ENCODE assay signal across 10 cellular contexts in the genomic region with DNA sequence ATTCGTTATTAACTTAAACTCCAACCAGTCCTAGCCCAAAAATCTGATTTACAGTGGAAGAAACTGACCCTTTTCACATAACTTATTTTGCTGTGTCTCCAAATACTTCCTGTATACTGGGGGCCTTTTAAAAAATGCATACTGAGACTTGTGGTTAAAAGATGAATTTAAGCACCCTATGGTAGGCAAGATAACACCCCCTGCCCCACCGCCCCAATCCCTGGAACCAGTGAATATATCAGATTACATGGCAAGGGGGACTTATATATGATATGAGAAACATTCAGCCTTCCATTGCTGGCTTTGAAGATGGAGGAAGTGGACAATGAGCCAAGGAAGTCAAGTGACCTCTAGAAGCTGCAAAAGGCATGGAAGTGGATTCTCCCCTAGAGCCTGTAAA.
"Had no signal": no experiment of that assay in that cellular context is flagged by ENCODE, and none has a peak within 500 bp of the region (broad histone marks: within the 10 kb centered on the region; RNA-seq: fewer than 3 reads in every experiment).

No MANE protein-coding gene starts in this region.

- H3K4me3 Mint-ChIP-seq: endodermal cell; stimulated activated effector memory CD8-positive, alpha-beta T cell treated with anti-CD3 and anti-CD28 coated beads, Interleukin-12 subunit alpha, Interleukin-12 subunit beta, amount 100 ng/mL, for 72 hours; T-helper 1 cell treated with Interleukin-12 subunit alpha and Interleukin-12 subunit beta and Interleukin-4 antibody, amounts not matched to agents 30 μg/mL and 1 μg/mL, for 36 hours had no signal

- DNase-seq: activated CD4-positive, alpha-beta T cell treated with anti-CD3 and anti-CD28 coated beads, Interleukin-2, amount 50 U/mL, for 1 hour; activated T-cell treated with anti-CD3 and anti-CD28 coated beads, Interleukin-2, amount 50 U/mL, for 72 hours; endodermal cell; gastrocnemius medialis; heart left ventricle had no signal

- H3K9me3 Mint-ChIP-seq: activated T-cell treated with anti-CD3 and anti-CD28 coated beads, Interleukin-2, amount 50 U/mL, for 72 hours; endodermal cell; stimulated activated effector memory CD8-positive, alpha-beta T cell treated with anti-CD3 and anti-CD28 coated beads, Interleukin-12 subunit alpha, Interleukin-12 subunit beta, amount 100 ng/mL, for 72 hours; T-helper 1 cell treated with Interleukin-12 subunit alpha and Interleukin-12 subunit beta and Interleukin-4 antibody, amounts not matched to agents 30 μg/mL and 1 μg/mL, for 36 hours had no signal

- H3K27me3 ChIP-seq: ascending aorta, gastrocnemius medialis, heart left ventricle had no signal

- H3K4me3 ChIP-seq: ascending aorta, gastrocnemius medialis, heart left ventricle had no signal

- H3K27ac ChIP-seq: ascending aorta, gastrocnemius medialis, heart left ventricle, neutrophil had no signal

- H3K27ac Mint-ChIP-seq: activated T-cell treated with anti-CD3 and anti-CD28 coated beads, Interleukin-2, amount 50 U/mL, for 72 hours; endodermal cell; stimulated activated effector memory CD8-positive, alpha-beta T cell treated with anti-CD3 and anti-CD28 coated beads, Interleukin-12 subunit alpha, Interleukin-12 subunit beta, amount 100 ng/mL, for 72 hours; T-helper 1 cell treated with Interleukin-12 subunit alpha and Interleukin-12 subunit beta and Interleukin-4 antibody, amounts not matched to agents 30 μg/mL and 1 μg/mL, for 36 hours had no signal

- H3K9me3 ChIP-seq: ascending aorta, gastrocnemius medialis, heart left ventricle, neutrophil had no signal

- H3K36me3 ChIP-seq: ascending aorta, gastrocnemius medialis, heart left ventricle, neutrophil had no signal

- ATAC-seq: activated CD4-positive, CD25-positive, alpha-beta regulatory T cell treated with anti-CD3 and anti-CD28 coated beads, Interleukin-2, amount 50 U/mL, for 24 hours; activated T-cell treated with anti-CD3 and anti-CD28 coated beads, Interleukin-2, amount 50 U/mL, for 72 hours; gastrocnemius medialis; heart left ventricle; stimulated activated effector memory CD8-positive, alpha-beta T cell treated with anti-CD3 and anti-CD28 coated beads, Interleukin-12 subunit alpha, Interleukin-12 subunit beta, amount 100 ng/mL, for 72 hours had no signal
